ENCODE assay signal across 1 cellular context in the genomic region with DNA sequence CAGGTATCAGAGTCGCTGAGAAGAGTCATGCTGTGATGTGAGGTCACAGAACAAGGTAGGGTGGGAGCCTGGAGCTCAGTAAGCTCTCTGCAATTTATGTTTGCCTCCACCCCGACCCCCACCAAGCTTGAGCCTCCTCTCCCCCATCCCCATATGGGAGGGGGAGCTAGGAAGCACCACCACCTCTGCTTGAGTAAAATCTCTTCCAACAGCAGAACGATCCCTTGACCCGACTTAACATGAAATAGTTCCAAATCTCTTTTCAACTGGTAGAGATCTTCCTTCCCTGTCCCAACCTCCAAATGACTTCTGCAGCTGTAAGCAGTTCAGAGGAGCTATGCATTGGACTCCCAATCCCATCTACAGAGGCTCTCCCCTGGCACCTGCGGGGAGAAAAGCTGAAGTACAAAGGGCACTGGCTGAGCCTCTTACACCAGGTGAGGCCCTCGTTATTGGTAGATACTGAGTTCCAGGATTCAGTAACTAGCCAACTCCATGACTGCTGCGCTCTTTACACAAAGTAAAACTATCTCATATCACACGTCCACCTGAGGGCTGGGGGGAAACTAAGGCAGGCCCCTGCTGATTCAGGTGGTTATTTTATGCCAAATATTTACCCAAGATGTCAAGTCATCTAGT.
TF ChIP-seq lines count a peak whose summit lies in the region.

No MANE protein-coding gene starts in this region.

TF ChIP-seq in WTC11, 78 proteins besides CTCF, POLR2A, EP300 and RAD21 (continued from another document and continues in another):
- TF ChIP-seq, protein P1, sequence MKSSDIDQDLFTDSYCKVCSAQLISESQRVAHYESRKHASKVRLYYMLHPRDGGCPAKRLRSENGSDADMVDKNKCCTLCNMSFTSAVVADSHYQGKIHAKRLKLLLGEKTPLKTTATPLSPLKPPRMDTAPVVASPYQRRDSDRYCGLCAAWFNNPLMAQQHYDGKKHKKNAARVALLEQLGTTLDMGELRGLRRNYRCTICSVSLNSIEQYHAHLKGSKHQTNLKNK (CRISPR knock-in tag; IDR thresholded peaks at IDR 0.05) = no peak; the same call in 1 of the 2 replicates
- TF ChIP-seq, protein P2, sequence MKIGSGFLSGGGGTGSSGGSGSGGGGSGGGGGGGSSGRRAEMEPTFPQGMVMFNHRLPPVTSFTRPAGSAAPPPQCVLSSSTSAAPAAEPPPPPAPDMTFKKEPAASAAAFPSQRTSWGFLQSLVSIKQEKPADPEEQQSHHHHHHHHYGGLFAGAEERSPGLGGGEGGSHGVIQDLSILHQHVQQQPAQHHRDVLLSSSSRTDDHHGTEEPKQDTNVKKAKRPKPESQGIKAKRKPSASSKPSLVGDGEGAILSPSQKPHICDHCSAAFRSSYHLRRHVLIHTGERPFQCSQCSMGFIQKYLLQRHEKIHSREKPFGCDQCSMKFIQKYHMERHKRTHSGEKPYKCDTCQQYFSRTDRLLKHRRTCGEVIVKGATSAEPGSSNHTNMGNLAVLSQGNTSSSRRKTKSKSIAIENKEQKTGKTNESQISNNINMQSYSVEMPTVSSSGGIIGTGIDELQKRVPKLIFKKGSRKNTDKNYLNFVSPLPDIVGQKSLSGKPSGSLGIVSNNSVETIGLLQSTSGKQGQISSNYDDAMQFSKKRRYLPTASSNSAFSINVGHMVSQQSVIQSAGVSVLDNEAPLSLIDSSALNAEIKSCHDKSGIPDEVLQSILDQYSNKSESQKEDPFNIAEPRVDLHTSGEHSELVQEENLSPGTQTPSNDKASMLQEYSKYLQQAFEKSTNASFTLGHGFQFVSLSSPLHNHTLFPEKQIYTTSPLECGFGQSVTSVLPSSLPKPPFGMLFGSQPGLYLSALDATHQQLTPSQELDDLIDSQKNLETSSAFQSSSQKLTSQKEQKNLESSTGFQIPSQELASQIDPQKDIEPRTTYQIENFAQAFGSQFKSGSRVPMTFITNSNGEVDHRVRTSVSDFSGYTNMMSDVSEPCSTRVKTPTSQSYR (CRISPR knock-in tag; IDR thresholded peaks at IDR 0.05) = no peak
- TF ChIP-seq, protein P3, sequence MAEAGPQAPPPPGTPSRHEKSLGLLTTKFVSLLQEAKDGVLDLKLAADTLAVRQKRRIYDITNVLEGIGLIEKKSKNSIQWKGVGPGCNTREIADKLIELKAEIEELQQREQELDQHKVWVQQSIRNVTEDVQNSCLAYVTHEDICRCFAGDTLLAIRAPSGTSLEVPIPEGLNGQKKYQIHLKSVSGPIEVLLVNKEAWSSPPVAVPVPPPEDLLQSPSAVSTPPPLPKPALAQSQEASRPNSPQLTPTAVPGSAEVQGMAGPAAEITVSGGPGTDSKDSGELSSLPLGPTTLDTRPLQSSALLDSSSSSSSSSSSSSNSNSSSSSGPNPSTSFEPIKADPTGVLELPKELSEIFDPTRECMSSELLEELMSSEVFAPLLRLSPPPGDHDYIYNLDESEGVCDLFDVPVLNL (CRISPR knock-in tag; IDR thresholded peaks at IDR 0.05; ENCODE audit: borderline replicate concordance, low read depth) = no peak
- TF ChIP-seq, protein P4, sequence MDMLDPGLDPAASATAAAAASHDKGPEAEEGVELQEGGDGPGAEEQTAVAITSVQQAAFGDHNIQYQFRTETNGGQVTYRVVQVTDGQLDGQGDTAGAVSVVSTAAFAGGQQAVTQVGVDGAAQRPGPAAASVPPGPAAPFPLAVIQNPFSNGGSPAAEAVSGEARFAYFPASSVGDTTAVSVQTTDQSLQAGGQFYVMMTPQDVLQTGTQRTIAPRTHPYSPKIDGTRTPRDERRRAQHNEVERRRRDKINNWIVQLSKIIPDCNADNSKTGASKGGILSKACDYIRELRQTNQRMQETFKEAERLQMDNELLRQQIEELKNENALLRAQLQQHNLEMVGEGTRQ (CRISPR knock-in tag; IDR thresholded peaks at IDR 0.05) = no peak
- TF ChIP-seq NR1H2 (CRISPR knock-in tag; IDR thresholded peaks at IDR 0.05) (no peak), TCF7 (CRISPR knock-in tag; IDR thresholded peaks at IDR 0.05; ENCODE audit: low read depth) (no peak), TEAD1 (CRISPR knock-in tag; IDR thresholded peaks at IDR 0.05) (no peak), SP1 (CRISPR knock-in tag; conservative IDR thresholded peaks at IDR 0.05) (no peak), NR3C1 (CRISPR knock-in tag; conservative IDR thresholded peaks at IDR 0.05; ENCODE audit: low read depth) (no peak), SMAD4 (CRISPR knock-in tag; IDR thresholded peaks at IDR 0.05) (no peak), ZNF121 (CRISPR knock-in tag; IDR thresholded peaks at IDR 0.05) (no peak), HMGA2 (CRISPR knock-in tag; IDR thresholded peaks at IDR 0.05) (no peak), IRF2 (CRISPR knock-in tag; IDR thresholded peaks at IDR 0.05; ENCODE audit: borderline replicate concordance, low read depth) (no peak), RELA (CRISPR knock-in tag; IDR thresholded peaks at IDR 0.05; ENCODE audit: borderline replicate concordance) (no peak), JUN (CRISPR knock-in tag; IDR thresholded peaks at IDR 0.05) (no peak), ZNF317 (CRISPR knock-in tag; IDR thresholded peaks at IDR 0.05; ENCODE audit: borderline replicate concordance, low read depth) (no peak), RORB (CRISPR knock-in tag; IDR thresholded peaks at IDR 0.05) (no peak)
- TF ChIP-seq, protein P5, sequence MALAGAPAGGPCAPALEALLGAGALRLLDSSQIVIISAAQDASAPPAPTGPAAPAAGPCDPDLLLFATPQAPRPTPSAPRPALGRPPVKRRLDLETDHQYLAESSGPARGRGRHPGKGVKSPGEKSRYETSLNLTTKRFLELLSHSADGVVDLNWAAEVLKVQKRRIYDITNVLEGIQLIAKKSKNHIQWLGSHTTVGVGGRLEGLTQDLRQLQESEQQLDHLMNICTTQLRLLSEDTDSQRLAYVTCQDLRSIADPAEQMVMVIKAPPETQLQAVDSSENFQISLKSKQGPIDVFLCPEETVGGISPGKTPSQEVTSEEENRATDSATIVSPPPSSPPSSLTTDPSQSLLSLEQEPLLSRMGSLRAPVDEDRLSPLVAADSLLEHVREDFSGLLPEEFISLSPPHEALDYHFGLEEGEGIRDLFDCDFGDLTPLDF (CRISPR knock-in tag; IDR thresholded peaks at IDR 0.05) = no peak
- TF ChIP-seq, protein P6, sequence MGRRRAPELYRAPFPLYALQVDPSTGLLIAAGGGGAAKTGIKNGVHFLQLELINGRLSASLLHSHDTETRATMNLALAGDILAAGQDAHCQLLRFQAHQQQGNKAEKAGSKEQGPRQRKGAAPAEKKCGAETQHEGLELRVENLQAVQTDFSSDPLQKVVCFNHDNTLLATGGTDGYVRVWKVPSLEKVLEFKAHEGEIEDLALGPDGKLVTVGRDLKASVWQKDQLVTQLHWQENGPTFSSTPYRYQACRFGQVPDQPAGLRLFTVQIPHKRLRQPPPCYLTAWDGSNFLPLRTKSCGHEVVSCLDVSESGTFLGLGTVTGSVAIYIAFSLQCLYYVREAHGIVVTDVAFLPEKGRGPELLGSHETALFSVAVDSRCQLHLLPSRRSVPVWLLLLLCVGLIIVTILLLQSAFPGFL (CRISPR knock-in tag; IDR thresholded peaks at IDR 0.05; ENCODE audit: borderline replicate concordance) = no peak
- TF ChIP-seq, protein P7, sequence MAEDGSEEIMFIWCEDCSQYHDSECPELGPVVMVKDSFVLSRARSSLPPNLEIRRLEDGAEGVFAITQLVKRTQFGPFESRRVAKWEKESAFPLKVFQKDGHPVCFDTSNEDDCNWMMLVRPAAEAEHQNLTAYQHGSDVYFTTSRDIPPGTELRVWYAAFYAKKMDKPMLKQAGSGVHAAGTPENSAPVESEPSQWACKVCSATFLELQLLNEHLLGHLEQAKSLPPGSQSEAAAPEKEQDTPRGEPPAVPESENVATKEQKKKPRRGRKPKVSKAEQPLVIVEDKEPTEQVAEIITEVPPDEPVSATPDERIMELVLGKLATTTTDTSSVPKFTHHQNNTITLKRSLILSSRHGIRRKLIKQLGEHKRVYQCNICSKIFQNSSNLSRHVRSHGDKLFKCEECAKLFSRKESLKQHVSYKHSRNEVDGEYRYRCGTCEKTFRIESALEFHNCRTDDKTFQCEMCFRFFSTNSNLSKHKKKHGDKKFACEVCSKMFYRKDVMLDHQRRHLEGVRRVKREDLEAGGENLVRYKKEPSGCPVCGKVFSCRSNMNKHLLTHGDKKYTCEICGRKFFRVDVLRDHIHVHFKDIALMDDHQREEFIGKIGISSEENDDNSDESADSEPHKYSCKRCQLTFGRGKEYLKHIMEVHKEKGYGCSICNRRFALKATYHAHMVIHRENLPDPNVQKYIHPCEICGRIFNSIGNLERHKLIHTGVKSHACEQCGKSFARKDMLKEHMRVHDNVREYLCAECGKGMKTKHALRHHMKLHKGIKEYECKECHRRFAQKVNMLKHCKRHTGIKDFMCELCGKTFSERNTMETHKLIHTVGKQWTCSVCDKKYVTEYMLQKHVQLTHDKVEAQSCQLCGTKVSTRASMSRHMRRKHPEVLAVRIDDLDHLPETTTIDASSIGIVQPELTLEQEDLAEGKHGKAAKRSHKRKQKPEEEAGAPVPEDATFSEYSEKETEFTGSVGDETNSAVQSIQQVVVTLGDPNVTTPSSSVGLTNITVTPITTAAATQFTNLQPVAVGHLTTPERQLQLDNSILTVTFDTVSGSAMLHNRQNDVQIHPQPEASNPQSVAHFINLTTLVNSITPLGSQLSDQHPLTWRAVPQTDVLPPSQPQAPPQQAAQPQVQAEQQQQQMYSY (CRISPR knock-in tag; IDR thresholded peaks at IDR 0.05) = no peak
- TF ChIP-seq, protein P8, sequence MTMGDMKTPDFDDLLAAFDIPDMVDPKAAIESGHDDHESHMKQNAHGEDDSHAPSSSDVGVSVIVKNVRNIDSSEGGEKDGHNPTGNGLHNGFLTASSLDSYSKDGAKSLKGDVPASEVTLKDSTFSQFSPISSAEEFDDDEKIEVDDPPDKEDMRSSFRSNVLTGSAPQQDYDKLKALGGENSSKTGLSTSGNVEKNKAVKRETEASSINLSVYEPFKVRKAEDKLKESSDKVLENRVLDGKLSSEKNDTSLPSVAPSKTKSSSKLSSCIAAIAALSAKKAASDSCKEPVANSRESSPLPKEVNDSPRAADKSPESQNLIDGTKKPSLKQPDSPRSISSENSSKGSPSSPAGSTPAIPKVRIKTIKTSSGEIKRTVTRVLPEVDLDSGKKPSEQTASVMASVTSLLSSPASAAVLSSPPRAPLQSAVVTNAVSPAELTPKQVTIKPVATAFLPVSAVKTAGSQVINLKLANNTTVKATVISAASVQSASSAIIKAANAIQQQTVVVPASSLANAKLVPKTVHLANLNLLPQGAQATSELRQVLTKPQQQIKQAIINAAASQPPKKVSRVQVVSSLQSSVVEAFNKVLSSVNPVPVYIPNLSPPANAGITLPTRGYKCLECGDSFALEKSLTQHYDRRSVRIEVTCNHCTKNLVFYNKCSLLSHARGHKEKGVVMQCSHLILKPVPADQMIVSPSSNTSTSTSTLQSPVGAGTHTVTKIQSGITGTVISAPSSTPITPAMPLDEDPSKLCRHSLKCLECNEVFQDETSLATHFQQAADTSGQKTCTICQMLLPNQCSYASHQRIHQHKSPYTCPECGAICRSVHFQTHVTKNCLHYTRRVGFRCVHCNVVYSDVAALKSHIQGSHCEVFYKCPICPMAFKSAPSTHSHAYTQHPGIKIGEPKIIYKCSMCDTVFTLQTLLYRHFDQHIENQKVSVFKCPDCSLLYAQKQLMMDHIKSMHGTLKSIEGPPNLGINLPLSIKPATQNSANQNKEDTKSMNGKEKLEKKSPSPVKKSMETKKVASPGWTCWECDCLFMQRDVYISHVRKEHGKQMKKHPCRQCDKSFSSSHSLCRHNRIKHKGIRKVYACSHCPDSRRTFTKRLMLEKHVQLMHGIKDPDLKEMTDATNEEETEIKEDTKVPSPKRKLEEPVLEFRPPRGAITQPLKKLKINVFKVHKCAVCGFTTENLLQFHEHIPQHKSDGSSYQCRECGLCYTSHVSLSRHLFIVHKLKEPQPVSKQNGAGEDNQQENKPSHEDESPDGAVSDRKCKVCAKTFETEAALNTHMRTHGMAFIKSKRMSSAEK (CRISPR knock-in tag; IDR thresholded peaks at IDR 0.05; ENCODE audit: borderline replicate concordance) = peak; percentile 81; the same call in 1 of the 2 replicates
- TF ChIP-seq, protein P9, sequence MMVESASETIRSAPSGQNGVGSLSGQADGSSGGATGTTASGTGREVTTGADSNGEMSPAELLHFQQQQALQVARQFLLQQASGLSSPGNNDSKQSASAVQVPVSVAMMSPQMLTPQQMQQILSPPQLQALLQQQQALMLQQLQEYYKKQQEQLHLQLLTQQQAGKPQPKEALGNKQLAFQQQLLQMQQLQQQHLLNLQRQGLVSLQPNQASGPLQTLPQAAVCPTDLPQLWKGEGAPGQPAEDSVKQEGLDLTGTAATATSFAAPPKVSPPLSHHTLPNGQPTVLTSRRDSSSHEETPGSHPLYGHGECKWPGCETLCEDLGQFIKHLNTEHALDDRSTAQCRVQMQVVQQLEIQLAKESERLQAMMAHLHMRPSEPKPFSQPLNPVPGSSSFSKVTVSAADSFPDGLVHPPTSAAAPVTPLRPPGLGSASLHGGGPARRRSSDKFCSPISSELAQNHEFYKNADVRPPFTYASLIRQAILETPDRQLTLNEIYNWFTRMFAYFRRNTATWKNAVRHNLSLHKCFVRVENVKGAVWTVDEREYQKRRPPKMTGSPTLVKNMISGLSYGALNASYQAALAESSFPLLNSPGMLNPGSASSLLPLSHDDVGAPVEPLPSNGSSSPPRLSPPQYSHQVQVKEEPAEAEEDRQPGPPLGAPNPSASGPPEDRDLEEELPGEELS (CRISPR knock-in tag; IDR thresholded peaks at IDR 0.05) = no peak
- TF ChIP-seq, protein P10, sequence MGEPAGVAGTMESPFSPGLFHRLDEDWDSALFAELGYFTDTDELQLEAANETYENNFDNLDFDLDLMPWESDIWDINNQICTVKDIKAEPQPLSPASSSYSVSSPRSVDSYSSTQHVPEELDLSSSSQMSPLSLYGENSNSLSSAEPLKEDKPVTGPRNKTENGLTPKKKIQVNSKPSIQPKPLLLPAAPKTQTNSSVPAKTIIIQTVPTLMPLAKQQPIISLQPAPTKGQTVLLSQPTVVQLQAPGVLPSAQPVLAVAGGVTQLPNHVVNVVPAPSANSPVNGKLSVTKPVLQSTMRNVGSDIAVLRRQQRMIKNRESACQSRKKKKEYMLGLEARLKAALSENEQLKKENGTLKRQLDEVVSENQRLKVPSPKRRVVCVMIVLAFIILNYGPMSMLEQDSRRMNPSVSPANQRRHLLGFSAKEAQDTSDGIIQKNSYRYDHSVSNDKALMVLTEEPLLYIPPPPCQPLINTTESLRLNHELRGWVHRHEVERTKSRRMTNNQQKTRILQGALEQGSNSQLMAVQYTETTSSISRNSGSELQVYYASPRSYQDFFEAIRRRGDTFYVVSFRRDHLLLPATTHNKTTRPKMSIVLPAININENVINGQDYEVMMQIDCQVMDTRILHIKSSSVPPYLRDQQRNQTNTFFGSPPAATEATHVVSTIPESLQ (CRISPR knock-in tag; IDR thresholded peaks at IDR 0.05) = no peak
- TF ChIP-seq, protein P11, sequence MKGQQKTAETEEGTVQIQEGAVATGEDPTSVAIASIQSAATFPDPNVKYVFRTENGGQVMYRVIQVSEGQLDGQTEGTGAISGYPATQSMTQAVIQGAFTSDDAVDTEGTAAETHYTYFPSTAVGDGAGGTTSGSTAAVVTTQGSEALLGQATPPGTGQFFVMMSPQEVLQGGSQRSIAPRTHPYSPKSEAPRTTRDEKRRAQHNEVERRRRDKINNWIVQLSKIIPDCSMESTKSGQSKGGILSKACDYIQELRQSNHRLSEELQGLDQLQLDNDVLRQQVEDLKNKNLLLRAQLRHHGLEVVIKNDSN (CRISPR knock-in tag; IDR thresholded peaks at IDR 0.05) = no peak
- TF ChIP-seq, protein P12, sequence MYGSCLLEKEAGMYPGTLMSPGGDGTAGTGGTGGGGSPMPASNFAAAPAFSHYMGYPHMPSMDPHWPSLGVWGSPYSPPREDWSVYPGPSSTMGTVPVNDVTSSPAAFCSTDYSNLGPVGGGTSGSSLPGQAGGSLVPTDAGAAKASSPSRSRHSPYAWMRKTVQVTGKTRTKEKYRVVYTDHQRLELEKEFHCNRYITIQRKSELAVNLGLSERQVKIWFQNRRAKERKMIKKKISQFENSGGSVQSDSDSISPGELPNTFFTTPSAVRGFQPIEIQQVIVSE (CRISPR knock-in tag; IDR thresholded peaks at IDR 0.05; ENCODE audit: borderline replicate concordance) = no peak
- TF ChIP-seq, protein P13, sequence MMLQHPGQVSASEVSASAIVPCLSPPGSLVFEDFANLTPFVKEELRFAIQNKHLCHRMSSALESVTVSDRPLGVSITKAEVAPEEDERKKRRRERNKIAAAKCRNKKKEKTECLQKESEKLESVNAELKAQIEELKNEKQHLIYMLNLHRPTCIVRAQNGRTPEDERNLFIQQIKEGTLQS (CRISPR knock-in tag; conservative IDR thresholded peaks at IDR 0.05) = no peak
